Comparison of ENCODE assay signal across 8 cellular contexts in genomic region chr18:23438046-23438377, GRCh38. TPM values are rescaled to one million over a fixed set of nuclear protein-coding genes. Genes with fewer than 3 reads are reported as not detected.
DNase-seq lines count a peak whose midpoint lies in the region; ATAC-seq and TF ChIP-seq lines count a peak whose summit lies in the region.

No MANE protein-coding gene starts in this region.

- H3K4me1 ChIP-seq in right atrium auricular region = peaks cover 0 to 16% of the 10 kb centered on the region in 2 donors
- peaks cover 6% of the 10 kb centered on the region for H3K4me1 ChIP-seq in mucosa of descending colon (ENCODE audit: low read depth)
- H3K4me1 ChIP-seq in aorta (ENCODE audit: control insufficient read depth in 1 of 2, insufficient read depth in 2 of 2, low read length in 2 of 2) = no peaks in the 10 kb centered on the region

- no peak for DNase-seq in right atrium auricular region (ENCODE audit: low spot score)
- no peak for DNase-seq in left cardiac atrium
- DNase-seq in mucosa of descending colon = no peak
- no peak for DNase-seq in aorta
- no peak for DNase-seq in SIG-M5 (lab: John Stamatoyannopoulos, UW)
- no peak for DNase-seq in dermis blood vessel endothelial cell
- DNase-seq in NCI-H524 treated with DMSO at 0.1 percent for 48 hours (lab: John Stamatoyannopoulos, UW) = no peak

- H3K36me3 ChIP-seq in right atrium auricular region (no peaks in the 10 kb centered on the region), mucosa of descending colon (ENCODE audit: low read depth) (no peaks in the 10 kb centered on the region), aorta (ENCODE audit: control insufficient read depth in 1 of 2, insufficient read depth in 2 of 2, low read length in 1 of 2) (no peaks in the 10 kb centered on the region)

- peaks cover 0 to 3% (median 0%) of the 10 kb centered on the region in 5 experiments for H3K9me3 Mint-ChIP-seq in brain

- ATAC-seq in left cardiac atrium = no peak
- no peak for ATAC-seq in mucosa of descending colon
- no peak for ATAC-seq in aorta (ENCODE audit: low FRiP score)

- WGBS in aorta, 2 donors = 39% methylated on average over 5 of the region's 5 CpGs

- peak overlapping the region; percentile 43 to 44 for H3K27ac ChIP-seq in right atrium auricular region
- H3K27ac ChIP-seq in aorta (ENCODE audit: low read depth in 1 of 2, low read length in 2 of 2) = no peak overlapping the region

- H3K27me3 ChIP-seq in right atrium auricular region (no peaks in the 10 kb centered on the region), aorta (ENCODE audit: control insufficient read depth in 1 of 2, insufficient read depth in 2 of 2, low read length in 1 of 2) (no peaks in the 10 kb centered on the region)

- intact Hi-C loops in left cardiac atrium (cut with DNase I) (no loop called here), mucosa of descending colon (cut with DNase I, micrococcal nuclease) (no loop called here), aorta (cut with DNase I) (no loop called here)

- H3K27me3 Mint-ChIP-seq in brain = peaks cover 4% of the 10 kb centered on the region

- TF ChIP-seq CTCF in right atrium auricular region (IDR thresholded peaks at IDR 0.05) (no peak), brain (conservative IDR thresholded peaks at IDR 0.05) (no peak), mucosa of descending colon (IDR thresholded peaks at IDR 0.05) (no peak)

- H3K9me3 ChIP-seq in right atrium auricular region = no peaks in the 10 kb centered on the region
- H3K9me3 ChIP-seq in mucosa of descending colon = no peaks in the 10 kb centered on the region
- H3K9me3 ChIP-seq in aorta (ENCODE audit: control insufficient read depth, low read length) = no peaks in the 10 kb centered on the region

- H3K27ac Mint-ChIP-seq in brain = peak overlapping the region in 3 of 5 experiments; percentile 3 to 71 (median 52)

- peak overlapping the region; percentile 95 to 98 (median 98) for H3K4me3 Mint-ChIP-seq in brain

- H3K4me3 ChIP-seq in right atrium auricular region = peak overlapping the region; percentile 59 to 62
- H3K4me3 ChIP-seq in mucosa of descending colon = peak overlapping the region; percentile 27
- peak overlapping the region; percentile 46 to 58 for H3K4me3 ChIP-seq in aorta (ENCODE audit: low read length in 2 of 2)

- peaks cover 21% of the 10 kb centered on the region for H3K4me1 Mint-ChIP-seq in brain

- no peaks in the 10 kb centered on the region for H3K36me3 Mint-ChIP-seq in brain

RNA-seq across cellular contexts. Expression of gene RIOK3, which starts 15.1 kb away (rescaled TPM):
- 10 to 100 TPM; 39.2 to 47.2 TPM for total RNA-seq in right atrium auricular region
- 10 to 100 TPM; 42.4 to 49.1 TPM for total RNA-seq in left cardiac atrium
- polyA plus RNA-seq in brain (ENCODE audit: insufficient read depth, low read depth, low replicate concordance) = 30.8 TPM
- 100 to 1,000 TPM in 2 of 3 donors, 10 to 100 TPM in 1; 96.3 to 176 (median 171) TPM for total RNA-seq in mucosa of descending colon
- 10 to 100 TPM; 55.3 to 63.4 TPM for total RNA-seq in aorta
- 10 to 100 TPM; 43.0 to 66.5 TPM for polyA plus RNA-seq in aorta
- 51.4 and 68.1 TPM in 2 replicates for total RNA-seq in dermis blood vessel endothelial cell

Comparison
In these comparisons a context has a peak if more than half of its experiments do, and no peak if none do; other contexts are left out.
1. H3K27ac ChIP-seq: peak in right atrium auricular region (2 of 2); none in aorta (0 of 2).
2. Peak in every context shown above with its lines, with median percentiles within 50 percentile points of each other: H3K4me3 ChIP-seq.